Comparison of ENCODE assay signal across 8 cellular contexts in the genomic region with DNA sequence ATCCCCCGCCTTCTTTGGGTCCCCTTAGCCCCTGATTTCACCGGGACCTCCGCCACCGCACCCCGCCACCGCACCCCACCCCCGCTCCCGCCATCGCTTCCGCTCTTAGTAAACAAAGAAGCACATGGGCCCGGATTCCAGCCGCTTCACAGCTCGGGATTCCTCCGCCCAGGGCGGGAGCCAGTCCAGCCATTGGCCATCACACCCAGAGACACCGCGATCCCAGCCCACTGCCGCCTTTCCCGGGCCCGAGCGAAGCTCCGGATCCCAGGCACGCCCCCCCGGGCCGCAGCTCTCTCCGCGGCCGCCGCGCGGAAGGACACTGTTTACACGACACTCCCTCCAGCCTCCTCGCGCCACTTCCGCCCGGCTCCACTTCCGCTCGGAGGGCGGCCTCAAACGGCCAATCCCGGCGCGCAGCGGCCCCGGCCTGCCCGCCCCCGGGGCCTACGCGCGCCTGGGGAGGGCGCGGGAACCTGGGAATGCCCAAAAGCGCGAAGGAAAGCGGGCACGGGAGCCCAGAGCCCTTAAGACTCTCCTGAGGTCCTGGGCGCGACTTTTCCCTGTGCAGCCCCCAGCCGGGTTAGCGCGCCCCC. TPM values are rescaled to one million over a fixed set of nuclear protein-coding genes. Genes with fewer than 3 reads are reported as not detected.
DNase-seq lines count a peak whose midpoint lies in the region; ATAC-seq, FAIRE-seq and TF ChIP-seq lines count a peak whose summit lies in the region.

No MANE protein-coding gene starts in this region.

- TF ChIP-seq CTCF in type B pancreatic cell (conservative IDR thresholded peaks at IDR 0.05): no peak

- no peaks in the 10 kb centered on the region for H3K27me3 Mint-ChIP-seq in type B pancreatic cell

- TF ChIP-seq POLR2A in GM12892 (IDR thresholded peaks at IDR 0.05; ENCODE audit: low read depth, low read length): peak; percentile 43

- FAIRE-seq in GM12892 (lab: Jason Lieb, UNC): peak; percentile 79

- peak overlapping the region; percentile 98 for H3K27ac Mint-ChIP-seq in type B pancreatic cell

- ATAC-seq in HG02840 (IDR thresholded peaks at IDR 0.05; ENCODE audit: low FRiP score, unreplicated experiment): peak; percentile 71
- peak; percentile 92 to 95 for ATAC-seq in left cardiac atrium

- H3K4me3 Mint-ChIP-seq in type B pancreatic cell: peak overlapping the region; percentile 96

- peaks cover 37% of the 10 kb centered on the region for H3K4me1 Mint-ChIP-seq in type B pancreatic cell (ENCODE audit: unreplicated experiment)

- peaks cover 37% of the 10 kb centered on the region for H3K36me3 Mint-ChIP-seq in type B pancreatic cell

- H3K9me3 Mint-ChIP-seq in type B pancreatic cell: no peaks in the 10 kb centered on the region

- peak; percentile 96 for DNase-seq in GM12892 (ENCODE audit: insufficient read length)
- peak; percentile 90 for DNase-seq in NCI-H1436 (lab: John Stamatoyannopoulos, UW)
- DNase-seq in T-helper 1 cell: peak; percentile 77 to 90 (median 80)
- DNase-seq in amniotic stem cell (lab: John Stamatoyannopoulos, UW): peak; percentile 97
- DNase-seq in left cardiac atrium: peak; percentile 94
- peak; percentile 98 for DNase-seq in posterior vena cava (ENCODE audit: low spot score)
- peak; percentile 97 for DNase-seq in type B pancreatic cell (ENCODE audit: extremely low spot score, unreplicated experiment)

- intact Hi-C loops in left cardiac atrium (cut with DNase I) (no loop called here), posterior vena cava (cut with DNase I) (no loop called here)

RNA-seq across cellular contexts. Expression of a gene that starts 0.7 kb away (rescaled TPM):
- 151 TPM for polyA plus RNA-seq in GM12892 (2012; ENCODE audit: missing spikeins)
- total RNA-seq in left cardiac atrium (10 to 100 TPM; 17.7 to 31.7 TPM), posterior vena cava (10 to 100 TPM; 21.6 to 21.7 TPM), type B pancreatic cell (ENCODE audit: low replicate concordance) (121 and 244 TPM in 2 replicates)

RNA-seq across cellular contexts. Expression of a gene that starts 0.9 kb away (rescaled TPM):
- polyA plus RNA-seq in GM12892 (2012; ENCODE audit: missing spikeins): 9.6 TPM
- total RNA-seq in left cardiac atrium (10 to 100 TPM; 11.1 to 13.2 TPM), posterior vena cava (10 to 100 TPM; 11.6 to 15.5 TPM), type B pancreatic cell (ENCODE audit: low replicate concordance) (25.7 and 28.5 TPM in 2 replicates)

RNA-seq across cellular contexts. Expression of a gene that starts 11.7 kb away (rescaled TPM):
- 127 TPM for polyA plus RNA-seq in GM12892 (2012; ENCODE audit: missing spikeins)
- total RNA-seq in left cardiac atrium (100 to 1,000 TPM in 1 of 2 donors, 10 to 100 TPM in 1; 90.0 to 109 TPM), posterior vena cava (10 to 100 TPM; 78.4 to 80.0 TPM), type B pancreatic cell (ENCODE audit: low replicate concordance) (87.0 and 120 TPM in 2 replicates)

RNA-seq across cellular contexts. Expression of a gene that starts 18.6 kb away (rescaled TPM):
- polyA plus RNA-seq in GM12892 (2012; ENCODE audit: missing spikeins): 20.1 TPM
- 10 to 100 TPM; 29.1 to 30.6 TPM for total RNA-seq in left cardiac atrium
- 10 to 100 TPM; 34.3 to 35.4 TPM for total RNA-seq in posterior vena cava
- 50.9 and 77.7 TPM in 2 replicates for total RNA-seq in type B pancreatic cell (ENCODE audit: low replicate concordance)

RNA-seq across cellular contexts. Expression of a gene that starts 18.9 kb away (rescaled TPM):
- polyA plus RNA-seq in GM12892 (2012; ENCODE audit: missing spikeins): 7.4 TPM
- total RNA-seq in left cardiac atrium (10 to 100 TPM in 1 of 2 donors, 1 to 10 TPM in 1; 9.0 to 13.3 TPM), posterior vena cava (10 to 100 TPM in 1 of 2 donors, 1 to 10 TPM in 1; 9.6 to 18.3 TPM), type B pancreatic cell (ENCODE audit: low replicate concordance) (7.2 and 36.0 TPM in 2 replicates)

Comparison
In these comparisons a context has a peak if more than half of its experiments do, and no peak if none do; other contexts are left out.
1. Peak in every context shown above with its lines: DNase-seq and ATAC-seq.